In the genomic region with DNA sequence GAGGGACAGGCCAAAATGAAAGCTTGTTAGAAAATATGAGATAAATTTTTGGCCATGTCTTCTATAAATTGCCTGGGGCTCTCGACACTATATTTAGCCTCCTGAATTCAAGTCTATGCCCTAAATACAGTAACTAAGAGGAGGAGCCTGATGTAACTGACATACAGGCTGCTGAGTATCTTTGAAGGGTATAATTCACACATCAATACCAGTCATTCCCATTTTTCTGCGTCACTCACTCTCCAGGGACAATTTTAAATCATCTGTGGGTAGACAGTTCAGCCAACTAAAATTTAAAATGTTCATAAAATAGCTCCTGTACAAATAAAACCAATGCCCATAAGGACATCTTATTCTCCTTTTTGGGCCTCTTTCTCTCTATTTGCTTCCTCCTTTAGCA, we compare ENCODE assay signal across 23 cellular contexts.
DNase-seq lines count a peak whose midpoint lies in the region; ATAC-seq and TF ChIP-seq lines count a peak whose summit lies in the region.
"Had no signal": no experiment of that assay in that cellular context is flagged by ENCODE, and none has a peak within 500 bp of the region (broad histone marks: within the 10 kb centered on the region; RNA-seq: fewer than 3 reads in every experiment).

No MANE protein-coding gene starts in this region.

- DNase-seq in NCI-H2227 treated with DMSO at 0.1 percent for 48 hours (lab: John Stamatoyannopoulos, UW) (peak; percentile 6), NCI-H2227 (lab: John Stamatoyannopoulos, UW; ENCODE audit: unreplicated experiment) (no peak), coronary artery (ENCODE audit: low spot score) (no peak), osteoblast (ENCODE audit: insufficient read length, low spot score, missing footprints) (peak; percentile 54), NCI-H146 (lab: John Stamatoyannopoulos, UW) (no peak)
- no peak for DNase-seq in activated naive CD4-positive, alpha-beta T cell treated with anti-CD3 and anti-CD28 coated beads, Interleukin-2, amount 50 U/mL, for 16 hours
- no peak for DNase-seq in activated CD8-positive, alpha-beta memory T cell treated with anti-CD3 and anti-CD28 coated beads for 24 hours
- DNase-seq: 8988T; BE2C; Caco-2; CD4-positive, alpha-beta T cell; DMS153; GF-D8; GM23248; KBM-7; NCI-H1105; NCI-H187 treated with DMSO at 0.1 percent for 48 hours; NCI-H526; PC-9 had no signal

- no peaks in the 10 kb centered on the region for H3K27me3 ChIP-seq in osteoblast (ENCODE audit: insufficient read depth, low read length)
- H3K27me3 ChIP-seq: BE2C had no signal

- ATAC-seq in GM19351 (IDR thresholded peaks at IDR 0.05; ENCODE audit: unreplicated experiment) = no peak
- ATAC-seq: GM12878, HepG2 had no signal

- no peak overlapping the region for H3K4me3 ChIP-seq in coronary artery
- no peak overlapping the region for H3K4me3 ChIP-seq in osteoblast (ENCODE audit: insufficient read depth, low read length)
- H3K4me3 ChIP-seq: GM12878, GM23248, HAP-1, PC-9 had no signal

- no peaks in the 10 kb centered on the region for H3K79me2 ChIP-seq in osteoblast (ENCODE audit: insufficient read depth, low read length)

- TF ChIP-seq CTCF in coronary artery (IDR thresholded peaks at IDR 0.05) = no peak
- no peak for TF ChIP-seq CTCF in osteoblast (IDR thresholded peaks at IDR 0.05; ENCODE audit: extremely low read depth, low read depth, low read length)

- H3K4me1 ChIP-seq in osteoblast (ENCODE audit: insufficient read depth, low read length) = peaks cover 30% of the 10 kb centered on the region
- H3K4me1 ChIP-seq: BE2C had no signal

- H4K20me1 ChIP-seq in osteoblast (ENCODE audit: insufficient read depth, low read length) = no peaks in the 10 kb centered on the region

- no peaks in the 10 kb centered on the region for H3K9me3 ChIP-seq in osteoblast (ENCODE audit: low read depth, low read length)
- H3K9me3 ChIP-seq: BE2C, HAP-1 had no signal

- no peaks in the 10 kb centered on the region for H3K36me3 ChIP-seq in osteoblast (ENCODE audit: insufficient read depth, low read length)
- H3K36me3 ChIP-seq: BE2C, HAP-1 had no signal

- peak overlapping the region; percentile 56 for H2AFZ ChIP-seq in osteoblast (ENCODE audit: low read length)
- H2AFZ ChIP-seq: GM23248, PC-9 had no signal

- peak overlapping the region; percentile 39 to 68 for H3K27ac ChIP-seq in coronary artery
- H3K27ac ChIP-seq in osteoblast (ENCODE audit: low read depth, low read length) = peak overlapping the region; percentile 73
- H3K27ac ChIP-seq: GM23248, PC-9 had no signal

- peak overlapping the region; percentile 19 for H3K4me2 ChIP-seq in osteoblast (ENCODE audit: insufficient read depth, low read length)
- H3K4me2 ChIP-seq: PC-9 had no signal

Comparison
In these comparisons a context has a peak if more than half of its experiments do, and no peak if none do; other contexts are left out.
1. DNase-seq: peak in NCI-H2227 treated with DMSO at 0.1 percent for 48 hours (single experiment) and osteoblast (single experiment); none in NCI-H2227 (single experiment), coronary artery (single experiment), NCI-H146 (single experiment), activated naive CD4-positive, alpha-beta T cell treated with anti-CD3 and anti-CD28 coated beads, Interleukin-2, amount 50 U/mL, for 16 hours (single experiment) and activated CD8-positive, alpha-beta memory T cell treated with anti-CD3 and anti-CD28 coated beads for 24 hours (single experiment).